ENCODE assay signal across 8 cellular contexts in the genomic region with DNA sequence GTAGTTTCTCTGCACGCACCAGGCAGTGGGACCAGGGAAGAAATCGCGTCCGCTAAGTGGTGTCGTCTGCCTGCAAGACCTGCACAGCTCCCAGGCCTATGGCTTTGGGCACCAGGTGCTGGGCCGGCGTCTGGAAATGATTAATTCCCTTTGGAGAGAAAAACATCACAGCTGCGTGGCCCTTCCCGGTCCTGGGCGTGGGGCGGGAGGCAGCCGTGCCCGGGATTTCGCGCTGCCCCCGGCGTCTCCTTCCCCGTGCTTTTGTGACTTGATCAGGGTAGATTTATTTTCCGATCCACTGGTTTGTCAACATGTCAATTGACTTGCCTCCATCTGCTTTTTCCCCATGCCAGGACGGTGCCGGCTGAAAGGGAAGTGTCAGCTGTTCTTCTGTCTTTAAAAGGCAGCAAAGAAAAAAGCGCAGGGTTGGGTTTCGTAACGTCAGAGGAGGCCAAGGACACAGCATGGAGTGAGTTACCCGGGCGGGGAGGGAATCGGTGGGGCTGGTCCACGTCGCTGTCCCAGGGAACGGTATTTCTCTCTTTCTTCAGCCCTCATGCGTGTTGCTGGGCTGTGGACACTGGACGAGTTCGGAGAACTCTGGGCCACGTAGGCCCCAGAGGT.
DNase-seq lines count a peak whose midpoint lies in the region; ATAC-seq and TF ChIP-seq lines count a peak whose summit lies in the region.

No MANE protein-coding gene starts in this region.

- no peak overlapping the region for H3K4me3 ChIP-seq in hepatocyte
- H3K4me3 ChIP-seq in skeletal muscle tissue (ENCODE audit: low read length in 3 of 3): peak overlapping the region; percentile 7 to 30 (median 24)
- H3K4me3 ChIP-seq in osteoblast (ENCODE audit: insufficient read depth, low read length): no peak overlapping the region

- H3K27ac ChIP-seq in hepatocyte (peak overlapping the region; percentile 77), skeletal muscle tissue (ENCODE audit: low read depth, low read length) (peak overlapping the region; percentile 73), osteoblast (ENCODE audit: low read depth, low read length) (no peak overlapping the region)

- no peaks in the 10 kb centered on the region for H3K79me2 ChIP-seq in hepatocyte
- no peaks in the 10 kb centered on the region for H3K79me2 ChIP-seq in osteoblast (ENCODE audit: insufficient read depth, low read length)

- H4K20me1 ChIP-seq in hepatocyte (ENCODE audit: insufficient read depth, poor library complexity, severe bottlenecking) (no peaks in the 10 kb centered on the region), osteoblast (ENCODE audit: insufficient read depth, low read length) (no peaks in the 10 kb centered on the region)

- no peaks in the 10 kb centered on the region for H3K9me3 ChIP-seq in hepatocyte (ENCODE audit: low read depth)
- no peaks in the 10 kb centered on the region for H3K9me3 ChIP-seq in skeletal muscle tissue (ENCODE audit: control insufficient read depth in 3 of 3, low read length in 3 of 3)
- H3K9me3 ChIP-seq in osteoblast (ENCODE audit: low read depth, low read length): no peaks in the 10 kb centered on the region

- H3K27me3 ChIP-seq in hepatocyte (no peaks in the 10 kb centered on the region), skeletal muscle tissue (ENCODE audit: control insufficient read depth in 3 of 3, insufficient read depth in 3 of 3, low read length in 3 of 3) (peaks cover 0 to 7% (median 0%) of the 10 kb centered on the region in 3 donors), osteoblast (ENCODE audit: insufficient read depth, low read length) (no peaks in the 10 kb centered on the region)

- peak; percentile 25 for DNase-seq in DMS53 (lab: John Stamatoyannopoulos, UW)
- no peak for DNase-seq in DMS53 treated with DMSO at 0.1 percent for 48 hours (lab: John Stamatoyannopoulos, UW; ENCODE audit: unreplicated experiment)
- DNase-seq in SKM-1 treated with dmso at 0.1 percent for 144 hours (lab: John Stamatoyannopoulos, UW; ENCODE audit: unreplicated experiment): peak; percentile 45
- peak; percentile 34 for DNase-seq in hepatocyte (ENCODE audit: low spot score)
- DNase-seq in osteoblast (ENCODE audit: insufficient read length, low spot score, missing footprints): no peak

- no peak overlapping the region for H2AFZ ChIP-seq in hepatocyte
- no peak overlapping the region for H2AFZ ChIP-seq in osteoblast (ENCODE audit: low read length)

- TF ChIP-seq CTCF in hepatocyte (IDR thresholded peaks at IDR 0.05; ENCODE audit: poor library complexity): no peak
- TF ChIP-seq CTCF in osteoblast (IDR thresholded peaks at IDR 0.05; ENCODE audit: extremely low read depth, low read depth, low read length): no peak

- WGBS in hepatocyte (ENCODE audit: low lambda C conversion rate, missing lambda C conversion rate): 60% methylated on average over 31 of the region's 34 CpGs

- H3K9ac ChIP-seq in skeletal muscle tissue (ENCODE audit: low read depth in 1 of 3, low read length in 3 of 3): peak overlapping the region; percentile 25 to 74 (median 27)

- H3K4me2 ChIP-seq in hepatocyte (peak overlapping the region; percentile 61), osteoblast (ENCODE audit: insufficient read depth, low read length) (no peak overlapping the region)

- H3K36me3 ChIP-seq in hepatocyte (replicated peaks; ENCODE audit: insufficient read depth, low read depth) (no peaks in the 10 kb centered on the region), skeletal muscle tissue (ENCODE audit: control insufficient read depth in 3 of 3, insufficient read depth in 3 of 3, low read length in 3 of 3) (no peaks in the 10 kb centered on the region), osteoblast (ENCODE audit: insufficient read depth, low read length) (no peaks in the 10 kb centered on the region)

- peaks cover 9% of the 10 kb centered on the region for H3K4me1 ChIP-seq in hepatocyte (ENCODE audit: insufficient read depth)
- peaks cover 5 to 11% (median 7%) of the 10 kb centered on the region in 3 donors for H3K4me1 ChIP-seq in skeletal muscle tissue (ENCODE audit: control insufficient read depth in 3 of 3, insufficient read depth in 3 of 3, low read length in 3 of 3)
- H3K4me1 ChIP-seq in osteoblast (ENCODE audit: insufficient read depth, low read length): no peaks in the 10 kb centered on the region

- ATAC-seq in GM19397 (IDR thresholded peaks at IDR 0.05; ENCODE audit: unreplicated experiment): no peak
- ATAC-seq in HG02678 (IDR thresholded peaks at IDR 0.05; ENCODE audit: unreplicated experiment): no peak

- no peaks in the 10 kb centered on the region for H3K9me2 ChIP-seq in hepatocyte (replicated peaks; ENCODE audit: insufficient read depth)

Comparison
In these comparisons a context has a peak if more than half of its experiments do, and no peak if none do; other contexts are left out.
1. DNase-seq: peak in DMS53 (single experiment), SKM-1 treated with dmso at 0.1 percent for 144 hours (single experiment) and hepatocyte (single experiment); none in DMS53 treated with DMSO at 0.1 percent for 48 hours (single experiment) and osteoblast (single experiment).
2. H3K4me3 ChIP-seq: peak in skeletal muscle tissue (3 of 3); none in hepatocyte (single experiment) and osteoblast (single experiment).